In the genomic region with DNA sequence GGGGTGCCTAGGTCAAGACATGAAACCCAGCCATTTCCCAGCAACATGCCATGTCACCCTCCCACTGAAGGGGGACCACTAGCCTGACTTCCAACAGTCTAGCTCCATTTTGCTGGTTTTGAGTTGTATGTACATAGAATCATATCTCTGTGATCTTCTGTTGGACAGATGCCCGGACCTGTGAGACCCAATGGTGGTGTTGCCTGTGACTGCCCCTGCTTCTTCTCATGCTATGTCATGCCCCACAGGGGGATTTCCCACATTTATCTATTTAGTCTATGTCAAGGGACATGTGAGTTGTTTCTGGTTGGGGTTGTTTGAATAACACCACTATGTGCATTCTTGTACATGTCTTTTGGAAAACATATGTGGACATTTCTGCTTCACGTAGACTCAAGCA, we compare ENCODE assay signal across 24 cellular contexts.
"Had no signal": no experiment of that assay in that cellular context is flagged by ENCODE, and none has a peak within 500 bp of the region (broad histone marks: within the 10 kb centered on the region; RNA-seq: fewer than 3 reads in every experiment).

No MANE protein-coding gene starts in this region.

- ATAC-seq: activated CD8-positive, alpha-beta memory T cell treated with anti-CD3 and anti-CD28 coated beads, Interleukin-2, amount 10 ng/mL, durations not matched to agents 7 days and 5 days; activated T-helper 17 cell treated with anti-CD3 and anti-CD28 coated beads, Interleukin-2, amount 50 U/mL, for 72 hours; T-helper 17 cell had no signal

- H3K4me3 Mint-ChIP-seq: activated B cell treated with CpG ODN at 0.5 μM for 24 hours; activated CD4-positive, alpha-beta T cell treated with anti-CD3 and anti-CD28 coated beads, Interleukin-2, amount 10 ng/mL, durations not matched to agents 24 days and 14 days; activated CD8-positive, alpha-beta memory T cell treated with anti-CD3 and anti-CD28 coated beads, Interleukin-2, amount 10 ng/mL, durations not matched to agents 7 days and 5 days; activated naive CD4-positive, alpha-beta T cell treated with anti-CD3 and anti-CD28 coated beads for 36 hours; activated naive CD8-positive, alpha-beta T cell; activated T-cell treated with anti-CD3 and anti-CD28 coated beads, Interleukin-2, amount 50 U/mL, for 24 hours; activated T-helper 17 cell treated with anti-CD3 and anti-CD28 coated beads, Interleukin-2, amount 50 U/mL, for 72 hours; brain; central memory CD8-positive, alpha-beta T cell; T-helper 17 cell had no signal

- DNase-seq: activated B cell treated with CpG ODN at 0.5 μM for 24 hours; activated CD4-positive, alpha-beta T cell treated with anti-CD3 and anti-CD28 coated beads for 1 hour; activated CD4-positive, alpha-beta T cell treated with anti-CD3 and anti-CD28 coated beads, Interleukin-2, amount 10 ng/mL, durations not matched to agents 24 days and 14 days; activated CD4-positive, alpha-beta T cell treated with anti-CD3 and anti-CD28 coated beads, Interleukin-2, amount 50 U/mL, for 48 hours; activated CD8-positive, alpha-beta memory T cell treated with anti-CD3 and anti-CD28 coated beads, Interleukin-2, amount 10 ng/mL, durations not matched to agents 7 days and 5 days; activated gamma-delta T cell; activated naive CD4-positive, alpha-beta T cell treated with anti-CD3 and anti-CD28 coated beads for 36 hours; activated T-cell treated with anti-CD3 and anti-CD28 coated beads, Interleukin-2, amount 50 U/mL, for 24 hours; amygdala; NCI-H146; NCI-H1930; NCI-H2171; NCI-H2227 treated with DMSO at 0.1 percent for 48 hours; NCI-H446 treated with DMSO at 0.1 percent for 48 hours; NCI-H526; NCI-H774; NK-92 treated with Interleukin-12 subunit alpha and Interleukin-12 subunit beta, amount 100 ng/mL, for 24 hours; SHP77; T-helper 17 cell; T-helper 9 cell had no signal

- H3K4me1 Mint-ChIP-seq: activated B cell treated with CpG ODN at 0.5 μM for 24 hours; activated CD4-positive, alpha-beta T cell treated with anti-CD3 and anti-CD28 coated beads, Interleukin-2, amount 10 ng/mL, durations not matched to agents 24 days and 14 days; activated CD8-positive, alpha-beta memory T cell treated with anti-CD3 and anti-CD28 coated beads, Interleukin-2, amount 10 ng/mL, durations not matched to agents 7 days and 5 days; activated T-helper 17 cell treated with anti-CD3 and anti-CD28 coated beads, Interleukin-2, amount 50 U/mL, for 72 hours; central memory CD8-positive, alpha-beta T cell had no signal

- H3K9me3 Mint-ChIP-seq: activated B cell treated with CpG ODN at 0.5 μM for 24 hours; activated CD4-positive, alpha-beta T cell treated with anti-CD3 and anti-CD28 coated beads, Interleukin-2, amount 10 ng/mL, durations not matched to agents 24 days and 14 days; activated naive CD4-positive, alpha-beta T cell treated with anti-CD3 and anti-CD28 coated beads for 36 hours; activated T-cell treated with anti-CD3 and anti-CD28 coated beads, Interleukin-2, amount 50 U/mL, for 24 hours; activated T-helper 17 cell treated with anti-CD3 and anti-CD28 coated beads, Interleukin-2, amount 50 U/mL, for 72 hours; brain; central memory CD8-positive, alpha-beta T cell had no signal

- H3K27ac Mint-ChIP-seq: activated B cell treated with CpG ODN at 0.5 μM for 24 hours; activated CD4-positive, alpha-beta T cell treated with anti-CD3 and anti-CD28 coated beads, Interleukin-2, amount 10 ng/mL, durations not matched to agents 24 days and 14 days; activated CD8-positive, alpha-beta memory T cell treated with anti-CD3 and anti-CD28 coated beads, Interleukin-2, amount 10 ng/mL, durations not matched to agents 7 days and 5 days; activated naive CD4-positive, alpha-beta T cell treated with anti-CD3 and anti-CD28 coated beads for 36 hours; activated naive CD8-positive, alpha-beta T cell; activated T-cell treated with anti-CD3 and anti-CD28 coated beads, Interleukin-2, amount 50 U/mL, for 24 hours; activated T-helper 17 cell treated with anti-CD3 and anti-CD28 coated beads, Interleukin-2, amount 50 U/mL, for 72 hours; brain; T-helper 17 cell had no signal
